ENCODE assay signal across 8 cellular contexts in the genomic region with DNA sequence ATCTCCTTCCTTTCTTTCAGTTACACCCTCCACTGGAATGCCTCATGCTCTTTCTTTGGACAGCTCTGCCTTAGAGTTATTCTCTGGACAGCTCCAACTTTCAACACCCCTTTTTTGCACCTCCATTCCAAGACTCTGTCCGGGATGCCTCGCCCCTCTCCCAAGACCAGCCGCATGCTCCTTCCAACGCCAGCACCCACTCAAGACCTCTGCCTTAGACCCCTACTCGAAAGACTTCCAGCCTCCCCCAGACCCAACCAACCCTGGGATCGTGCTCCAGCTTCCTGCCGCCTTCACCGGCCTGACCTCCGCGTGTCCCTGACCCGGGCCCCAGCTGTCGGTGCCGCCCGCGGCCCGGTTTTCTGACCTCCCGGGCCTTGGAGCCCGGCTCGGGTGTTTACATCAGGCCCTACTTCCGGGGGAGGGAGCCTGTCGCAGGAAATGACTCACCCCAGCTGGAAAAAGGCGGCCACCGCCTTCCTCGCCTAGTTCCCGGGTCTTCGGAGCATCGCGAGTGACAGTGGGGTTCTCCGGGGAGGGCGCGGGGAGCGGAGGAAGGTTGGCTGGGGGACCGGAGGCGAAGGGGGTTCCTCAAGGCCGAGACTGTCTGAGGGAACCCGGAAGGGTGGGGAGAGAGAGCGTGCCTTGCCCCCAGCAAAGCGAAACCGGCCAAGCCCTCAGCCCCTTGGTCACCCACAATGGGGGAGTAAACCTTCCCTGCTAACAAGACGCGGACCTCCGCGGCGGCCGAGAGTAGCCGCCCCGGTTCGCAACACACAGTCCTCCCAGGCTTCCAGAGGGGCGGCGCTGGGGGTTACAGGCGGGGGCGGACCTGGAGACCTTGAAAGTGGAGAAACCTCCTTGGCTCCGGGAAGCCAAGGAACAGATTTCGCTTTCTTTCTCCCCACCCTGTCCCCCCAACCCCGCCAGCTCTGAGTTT. TPM values are rescaled to one million over a fixed set of nuclear protein-coding genes. Genes with fewer than 3 reads are reported as not detected.
A peak's percentile ranks its signal among the peaks of the same experiment; 100 is the strongest.
DNase-seq lines count a peak whose midpoint lies in the region; ATAC-seq and TF ChIP-seq lines count a peak whose summit lies in the region.

A gene (minus strand): TSS at position 399 of the 940 bp plus-strand sequence. CDS start 1,792 bp downstream, outside the sequence.

- in situ Hi-C loops in transverse colon (cut with MboI; ENCODE audit: low pct_ligation_motif_present in 1 of 4, low pct_unique_long_range_greater_than_20kb in 1 of 4, low sequenced_read_pairs in 3 of 4) = no loop called here

- peak; percentile 74 for DNase-seq in Calu3
- DNase-seq in LoVo (ENCODE audit: low spot score) = peak; percentile 58
- peak; percentile 44 to 74 (median 58) for DNase-seq in T-cell
- peak; percentile 80 for DNase-seq in adipocyte (ENCODE audit: low read depth)
- DNase-seq in cardiac muscle cell (ENCODE audit: low read depth in 1 of 2, low spot score in 1 of 2) = peak; percentile 55 to 72
- DNase-seq in pons (ENCODE audit: low spot score) = peak; percentile 63
- peak; percentile 78 for DNase-seq in transverse colon

- H3K27me3 Mint-ChIP-seq in Calu3 (ENCODE audit: unreplicated experiment) (no peaks in the 10 kb centered on the region), T-cell (no peaks in the 10 kb centered on the region)

- BruUV-seq in Calu3 (replicated peaks; lab: Mats Ljungman, UMichigan) = no TSS peak

- no peak for TF ChIP-seq EP300 in transverse colon (IDR thresholded peaks at IDR 0.05; ENCODE audit: low read depth)

- H3K4me1 Mint-ChIP-seq in Calu3 (ENCODE audit: low read depth, unreplicated experiment) (peaks cover 8% of the 10 kb centered on the region), T-cell (peaks cover 9 to 16% (median 15%) of the 10 kb centered on the region in 3 donors)

- H3K9me3 Mint-ChIP-seq in Calu3 (ENCODE audit: low read depth, unreplicated experiment) = no peaks in the 10 kb centered on the region
- H3K9me3 Mint-ChIP-seq in T-cell = no peaks in the 10 kb centered on the region

- no peak for TF ChIP-seq CTCF in Calu3 (IDR thresholded peaks at IDR 0.05; ENCODE audit: unreplicated experiment)
- TF ChIP-seq CTCF in cardiac muscle cell (IDR thresholded peaks at IDR 0.05; ENCODE audit: low read depth, low read length) = no peak
- TF ChIP-seq CTCF in transverse colon (IDR thresholded peaks at IDR 0.05) = no peak

- intact Hi-C loops in Calu3 (cut with micrococcal nuclease; ENCODE audit: unreplicated experiment) (no loop called here), transverse colon (cut with DNase I; ENCODE audit: low total_unique reads) (no loop called here)

- H3K4me3 ChIP-seq in adipocyte (ENCODE audit: low read length) (peak within 1 kb of the TSS; percentile 91), cardiac muscle cell (peak within 1 kb of the TSS; percentile 32), transverse colon (peak within 1 kb of the TSS; percentile 56 to 81 (median 68))

- H3K27ac Mint-ChIP-seq in Calu3 (ENCODE audit: unreplicated experiment) (peak within 1 kb of the TSS; percentile 57), T-cell (peak within 1 kb of the TSS; percentile 99 to 100)

- peaks cover 7% of the 10 kb centered on the region for H3K4me1 ChIP-seq in adipocyte (ENCODE audit: control insufficient read depth, insufficient read depth, low read length)
- H3K4me1 ChIP-seq in cardiac muscle cell (ENCODE audit: low read depth) = no peaks in the 10 kb centered on the region
- H3K4me1 ChIP-seq in transverse colon = peaks cover 0 to 5% (median 5%) of the 10 kb centered on the region in 4 donors

- H3K27me3 ChIP-seq in adipocyte (replicated peaks; ENCODE audit: control insufficient read depth, insufficient read depth, low read length) (no peaks in the 10 kb centered on the region), cardiac muscle cell (no peaks in the 10 kb centered on the region), transverse colon (no peaks in the 10 kb centered on the region)

- peak within 1 kb of the TSS; percentile 94 for H3K9ac ChIP-seq in adipocyte (ENCODE audit: low read length)

- 53% methylated on average over 55 of the region's 55 CpGs; no CpG with 5 or more reads in 1 of the 2 donors for WGBS in transverse colon (ENCODE audit: low coverage in 1 of 2), 2 donors

- H3K4me3 Mint-ChIP-seq in Calu3 (ENCODE audit: low read depth, unreplicated experiment) (peak within 1 kb of the TSS; percentile 88), T-cell (peak within 1 kb of the TSS; percentile 77 to 98 (median 87))

- H3K36me3 Mint-ChIP-seq in Calu3 (ENCODE audit: insufficient read depth, unreplicated experiment) = peaks cover 17% of the 10 kb centered on the region
- no peaks in the 10 kb centered on the region for H3K36me3 Mint-ChIP-seq in T-cell

- H3K27ac ChIP-seq in cardiac muscle cell (peak within 1 kb of the TSS; percentile 90), transverse colon (peak within 1 kb of the TSS; percentile 90 to 98 (median 95))

- CTCF ChIA-PET in Calu3 (lab: Charles Lee) = interaction anchor here (0.7 kb wide), 1 partner anchor 110 kb away, joined by 4 read pairs; no protein-coding TSS in a partner anchor
- CTCF ChIA-PET in T-cell (lab: Charles Lee) = interaction anchor here in 1 of 2 donors (1.1 to 1.3 kb wide), 2 partner anchors 111 to 143 kb away, joined by 3 read pairs; no protein-coding TSS in a partner anchor

- POLR2A ChIA-PET in T-cell (lab: Charles Lee) = interaction anchor here (0.5 to 0.7 kb wide), 7 partner anchors 21 to 1556 kb away, joined by 3 to 7 read pairs (median 4); no protein-coding TSS in a partner anchor

- ATAC-seq in GM21528 (IDR thresholded peaks at IDR 0.05; ENCODE audit: low FRiP score, unreplicated experiment) (peak; percentile 66), T-cell (replicated peaks in 1 of 4) (peak; percentile 82 to 88 (median 86))

- TF ChIP-seq POLR2A in transverse colon (IDR thresholded peaks at IDR 0.05) = peak; percentile 79

- H3K9me3 ChIP-seq in adipocyte (ENCODE audit: control insufficient read depth, low read length) = no peaks in the 10 kb centered on the region
- H3K9me3 ChIP-seq in cardiac muscle cell (ENCODE audit: low read depth) = no peaks in the 10 kb centered on the region
- no peaks in the 10 kb centered on the region for H3K9me3 ChIP-seq in transverse colon

- peaks cover 10% of the 10 kb centered on the region for H3K36me3 ChIP-seq in adipocyte (ENCODE audit: control insufficient read depth, insufficient read depth, low read length, severe bottlenecking)
- H3K36me3 ChIP-seq in cardiac muscle cell = no peaks in the 10 kb centered on the region
- H3K36me3 ChIP-seq in transverse colon = no peaks in the 10 kb centered on the region

RNA-seq across cellular contexts. Expression of the gene that starts here (rescaled TPM):
- total RNA-seq in Calu3 (2022) (42.7 and 59.3 TPM in 2 replicates), T-cell (100 to 1,000 TPM in 3 of 5 donors, 10 to 100 TPM in 2; 66.2 to 134 (median 112) TPM), cardiac muscle cell (51.4 and 54.6 TPM in 2 replicates), transverse colon (100 to 1,000 TPM in 2 of 4 donors, 10 to 100 TPM in 2; 73.5 to 205 (median 117) TPM)
- 58.6 and 62.3 TPM in 2 replicates for polyA plus RNA-seq in cardiac muscle cell

Comparison
In these comparisons a context has a peak if more than half of its experiments do, and no peak if none do; other contexts are left out.
1. Peak in every context shown above with its lines: DNase-seq, ATAC-seq, H3K4me3 ChIP-seq and H3K27ac ChIP-seq.
2. H3K4me3 ChIP-seq: peak in every context shown above with its lines; median percentile 91 in adipocyte; 68 in transverse colon; 32 in cardiac muscle cell.